ENCODE assay signal across 16 cellular contexts in the genomic region with DNA sequence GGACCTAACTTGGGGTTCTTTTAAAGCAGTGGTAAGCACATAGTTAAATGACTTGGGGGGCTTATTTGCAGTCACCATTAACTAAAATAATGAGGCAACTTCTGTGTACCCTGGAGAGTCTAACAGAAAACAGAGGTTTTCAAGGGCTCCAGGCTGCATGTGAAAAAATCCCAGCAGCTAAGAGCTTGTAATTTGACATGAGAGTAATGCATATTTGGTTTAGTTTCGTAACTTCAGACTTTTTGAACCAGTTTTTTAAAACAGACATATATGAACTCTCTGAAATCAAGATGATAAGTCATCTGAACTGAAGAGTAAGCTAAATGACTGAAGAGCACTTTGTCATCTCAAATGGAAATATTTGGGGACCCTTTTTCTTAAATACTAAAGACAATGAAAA.
"Had no signal": no experiment of that assay in that cellular context is flagged by ENCODE, and none has a peak within 500 bp of the region (broad histone marks: within the 10 kb centered on the region; RNA-seq: fewer than 3 reads in every experiment).

No MANE protein-coding gene starts in this region.

- ATAC-seq: activated CD8-positive, alpha-beta memory T cell treated with anti-CD3 and anti-CD28 coated beads, Interleukin-2, amount 10 ng/mL, durations not matched to agents 7 days and 5 days; left colon; pancreas; stimulated activated memory B cell treated with anti-CD40 and anti-IgM and Interleukin-4, amounts not matched to agents 10 μg/mL and 1 μg/mL and 100 μg/mL, for 72 hours had no signal

- H3K27ac ChIP-seq: coronary artery, pancreas, sigmoid colon, thyroid gland, uterus had no signal

- H3K27me3 ChIP-seq: pancreas, sigmoid colon, thyroid gland, uterus had no signal

- H3K4me1 ChIP-seq: thyroid gland, uterus had no signal

- H3K9me3 ChIP-seq: pancreas, sigmoid colon, thyroid gland, uterus had no signal

- DNase-seq: activated CD4-positive, alpha-beta memory T cell treated with anti-CD3 and anti-CD28 coated beads for 36 hours; activated CD4-positive, CD25-positive, alpha-beta regulatory T cell treated with anti-CD3 and anti-CD28 coated beads, Interleukin-2, amount 50 U/mL, for 72 hours; activated CD8-positive, alpha-beta memory T cell treated with anti-CD3 and anti-CD28 coated beads, Interleukin-2, amount 10 ng/mL, durations not matched to agents 7 days and 5 days; activated naive CD4-positive, alpha-beta T cell treated with anti-CD3 and anti-CD28 coated beads, Interleukin-2, amount 10 ng/mL, durations not matched to agents 7 days and 5 days; activated T-cell treated with anti-CD3 and anti-CD28 coated beads, Interleukin-2, amount 50 U/mL, for 1 hour; caudate nucleus; effector memory CD4-positive, alpha-beta T cell; left colon; naive B cell; pancreas; sigmoid colon; thyroid gland; uterus had no signal

- H3K4me3 ChIP-seq: coronary artery, lung, pancreas, sigmoid colon, thyroid gland, uterus had no signal

- H3K36me3 ChIP-seq: pancreas, sigmoid colon, thyroid gland, uterus had no signal
